8 cellular contexts compared by ENCODE assay signal in genomic region chr18:50281295-50281971, GRCh38. TPM values are rescaled to one million over a fixed set of nuclear protein-coding genes. Genes with fewer than 3 reads are reported as not detected.
DNase-seq lines count a peak whose midpoint lies in the region; FAIRE-seq and TF ChIP-seq lines count a peak whose summit lies in the region.

Gene MBD1 (minus strand): TSS chr18:50281523. CDS start chr18:50279992, 1,531 bp downstream.

- H3K36me3 ChIP-seq in GM06990 (ENCODE audit: control insufficient read depth, insufficient read depth, low read length) (peaks cover 39% of the 10 kb centered on the region), SK-N-MC (ENCODE audit: insufficient read depth, low read length) (peaks cover 29% of the 10 kb centered on the region; the same call in 1 of the 2 replicates), neutrophil (peaks cover 64% of the 10 kb centered on the region)

- peaks cover 48% of the 10 kb centered on the region for H3K4me1 Mint-ChIP-seq in HFFc6 (ENCODE audit: low read depth)
- H3K4me1 Mint-ChIP-seq in activated naive CD4-positive, alpha-beta T cell treated with anti-CD3 and anti-CD28 coated beads, Interleukin-2, amount 10 ng/mL, durations not matched to agents 7 days and 5 days, result peaks cover 64% of the 10 kb centered on the region

- H3K4me3 ChIP-seq in GM06990 (replicated peaks; ENCODE audit: low read depth, low read length), result peak within 1 kb of the TSS; percentile 100
- H3K4me3 ChIP-seq in NB4 (ENCODE audit: low read depth, low read length), result peak within 1 kb of the TSS; percentile 99
- peak within 1 kb of the TSS; percentile 89 for H3K4me3 ChIP-seq in SK-N-MC
- peak within 1 kb of the TSS; percentile 85 to 100 for H3K4me3 ChIP-seq in neutrophil (ENCODE audit: low read depth in 1 of 2, low read length in 1 of 2)

- peaks cover 23 to 29% of the 10 kb centered on the region in 2 experiments for H3K4me1 ChIP-seq in neutrophil (ENCODE audit: control insufficient read depth in 1 of 2, insufficient read depth in 1 of 2, low read depth in 1 of 2, low read length in 1 of 2)

- DNase-seq in GM06990 (ENCODE audit: extremely low read depth, insufficient read length), result peak; percentile 99
- DNase-seq in HFFc6, result peak; percentile 98
- DNase-seq in NB4 (ENCODE audit: low read depth), result peak; percentile 97
- peak; percentile 88 for DNase-seq in SK-N-MC (ENCODE audit: low read depth, low spot score)
- peak; percentile 98 for DNase-seq in activated naive CD4-positive, alpha-beta T cell treated with anti-CD3 and anti-CD28 coated beads, Interleukin-2, amount 10 ng/mL, durations not matched to agents 7 days and 5 days
- peak; percentile 93 to 96 for DNase-seq in frontal cortex (ENCODE audit: low spot score in 2 of 2)
- peak; percentile 88 to 100 (median 98) for DNase-seq in substantia nigra (lab: John Stamatoyannopoulos, UW)

- H3K27ac Mint-ChIP-seq in HFFc6, result peak within 1 kb of the TSS; percentile 93
- peak within 1 kb of the TSS; percentile 94 for H3K27ac Mint-ChIP-seq in activated naive CD4-positive, alpha-beta T cell treated with anti-CD3 and anti-CD28 coated beads, Interleukin-2, amount 10 ng/mL, durations not matched to agents 7 days and 5 days

- FAIRE-seq in frontal cortex (lab: Jason Lieb, UNC), result peak; percentile 34

- H3K36me3 Mint-ChIP-seq in HFFc6 (ENCODE audit: low read depth), result peaks cover 60% of the 10 kb centered on the region
- peaks cover 65% of the 10 kb centered on the region for H3K36me3 Mint-ChIP-seq in activated naive CD4-positive, alpha-beta T cell treated with anti-CD3 and anti-CD28 coated beads, Interleukin-2, amount 10 ng/mL, durations not matched to agents 7 days and 5 days

- peak within 1 kb of the TSS; percentile 92 for H3K9ac ChIP-seq in SK-N-MC (ENCODE audit: insufficient read length)

- CTCF ChIA-PET in activated naive CD4-positive, alpha-beta T cell treated with anti-CD3 and anti-CD28 coated beads, Interleukin-2, amount 10 ng/mL, durations not matched to agents 7 days and 5 days (lab: Charles Lee), result interaction anchor here (2.0 to 3.8 kb wide), 3 partner anchors 11 to 76 kb away, joined by 9 to 21 read pairs (median 15); partner anchors contain the start of gene CFAP53

- no peaks in the 10 kb centered on the region for H3K27me3 ChIP-seq in GM06990 (replicated peaks; ENCODE audit: control insufficient read depth, insufficient read depth, low read length)
- H3K27me3 ChIP-seq in neutrophil, result no peaks in the 10 kb centered on the region

- peak; percentile 18 for TF ChIP-seq CTCF in GM06990 (IDR thresholded peaks at IDR 0.05; ENCODE audit: insufficient read depth, low read length, poor library complexity, severe bottlenecking)
- TF ChIP-seq CTCF in HFFc6 (IDR thresholded peaks at IDR 0.05), result peak; percentile 70
- TF ChIP-seq CTCF in NB4 (IDR thresholded peaks at IDR 0.05; ENCODE audit: low read depth, low read length), result no peak
- TF ChIP-seq CTCF in neutrophil (IDR thresholded peaks at IDR 0.05), result peak; percentile 69

- no peaks in the 10 kb centered on the region for H3K9me3 ChIP-seq in SK-N-MC (ENCODE audit: low read depth, low read length)
- H3K9me3 ChIP-seq in neutrophil, result no peaks in the 10 kb centered on the region

- no peaks in the 10 kb centered on the region for H3K9me3 Mint-ChIP-seq in HFFc6
- no peaks in the 10 kb centered on the region for H3K9me3 Mint-ChIP-seq in activated naive CD4-positive, alpha-beta T cell treated with anti-CD3 and anti-CD28 coated beads, Interleukin-2, amount 10 ng/mL, durations not matched to agents 7 days and 5 days

- H3K27ac ChIP-seq in SK-N-MC (peak within 1 kb of the TSS; percentile 42; the same call in 1 of the 2 replicates), neutrophil (peak within 1 kb of the TSS; percentile 92), substantia nigra (ENCODE audit: low read depth, low read length, poor library complexity, severe bottlenecking) (peak within 1 kb of the TSS; percentile 94)

- peak; percentile 77 for TF ChIP-seq POLR2A in NB4 (IDR thresholded peaks at IDR 0.05; ENCODE audit: extremely low read depth, insufficient read length)

- peak within 1 kb of the TSS; percentile 98 for H3K4me3 Mint-ChIP-seq in HFFc6
- peak within 1 kb of the TSS; percentile 98 for H3K4me3 Mint-ChIP-seq in activated naive CD4-positive, alpha-beta T cell treated with anti-CD3 and anti-CD28 coated beads, Interleukin-2, amount 10 ng/mL, durations not matched to agents 7 days and 5 days

- peaks cover 6% of the 10 kb centered on the region; the same call in 1 of the 2 replicates for H3K27me3 Mint-ChIP-seq in HFFc6 (ENCODE audit: insufficient read depth)
- no peaks in the 10 kb centered on the region for H3K27me3 Mint-ChIP-seq in activated naive CD4-positive, alpha-beta T cell treated with anti-CD3 and anti-CD28 coated beads, Interleukin-2, amount 10 ng/mL, durations not matched to agents 7 days and 5 days

RNA-seq across cellular contexts. Expression of gene MBD1, which starts in this region (rescaled TPM):
- 10 to 100 TPM; 48.3 to 56.0 (median 53.1) TPM for total RNA-seq in HFFc6 (2021; fragmentation: NEBNext Ultra II Directional; extraction: Animal tissue kit (Norgen Biotek cat#: 25700))
- 51.4 TPM for total RNA-seq in frontal cortex

Comparison
In these comparisons a context has a peak if more than half of its experiments do, and no peak if none do; other contexts are left out.
1. Peak in every context shown above with its lines: DNase-seq, H3K4me3 ChIP-seq and H3K27ac ChIP-seq.
2. H3K27ac ChIP-seq: peak in every context shown above with its lines; median percentile 94 in substantia nigra; 92 in neutrophil; 42 in SK-N-MC.